21 cellular contexts compared by ENCODE assay signal in the genomic region with DNA sequence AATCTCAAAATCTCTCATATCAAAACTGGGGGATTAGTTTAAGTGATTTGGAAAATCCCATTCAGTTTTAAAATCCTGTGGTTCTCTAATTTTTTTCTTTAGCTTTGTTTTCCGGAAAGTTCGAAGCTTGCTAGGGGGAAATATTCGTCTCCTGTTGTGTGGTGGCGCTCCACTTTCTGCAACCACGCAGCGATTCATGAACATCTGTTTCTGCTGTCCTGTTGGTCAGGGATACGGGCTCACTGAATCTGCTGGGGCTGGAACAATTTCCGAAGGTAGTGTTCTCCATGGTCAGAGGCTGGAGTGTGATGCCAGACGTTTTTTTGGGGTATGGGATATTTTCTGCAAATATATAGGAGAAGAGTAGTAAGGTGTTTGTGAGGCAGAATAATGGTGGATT.
"Had no signal": no experiment of that assay in that cellular context is flagged by ENCODE, and none has a peak within 500 bp of the region (broad histone marks: within the 10 kb centered on the region; RNA-seq: fewer than 3 reads in every experiment).

No MANE protein-coding gene starts in this region.

- H3K4me3 ChIP-seq: esophagus squamous epithelium, mucosa of descending colon, psoas muscle, testis, tibial nerve had no signal

- H3K27me3 ChIP-seq: esophagus squamous epithelium, testis, tibial nerve had no signal

- H3K27ac ChIP-seq: esophagus squamous epithelium, parathyroid adenoma, psoas muscle, testis, tibial nerve had no signal

- H3K9ac ChIP-seq: parathyroid adenoma had no signal

- DNase-seq: cerebellar nuclear complex; effector memory CD8-positive, alpha-beta T cell; esophagus squamous epithelium; foreskin fibroblast; hippocampal formation; kidney glomerular epithelial cell; mucosa of descending colon; natural killer cell; occipital lobe; psoas muscle; retina; stimulated activated CD4-positive, alpha-beta T cell treated with anti-CD3 and anti-CD28 coated beads, Interleukin-2, amount 100 ng/mL, for 24 hours; stimulated activated CD4-positive, alpha-beta T cell treated with anti-CD3 and anti-CD28 coated beads, Interleukin-4, amount 100 ng/mL, for 4 hours; stimulated activated naive B cell treated with anti-CD40 and anti-IgM and Interleukin-4, amounts not matched to agents 10 μg/mL and 1 μg/mL and 100 μg/mL, for 72 hours; stimulated activated naive CD8-positive, alpha-beta T cell treated with anti-CD3 and anti-CD28 coated beads, Interleukin-15, amount 100 ng/mL, for 72 hours; testis had no signal

- H3K4me1 ChIP-seq: esophagus squamous epithelium, parathyroid adenoma, psoas muscle, testis, tibial nerve had no signal

- H3K27ac Mint-ChIP-seq: dendritic cell treated with granulocyte-macrophage colony-stimulating factor and Interleukin-4, amounts not matched to agents 40 ng/mL and 50 ng/mL, for 4 days; effector memory CD8-positive, alpha-beta T cell; natural killer cell; stimulated activated naive B cell treated with anti-CD40 and anti-IgM and Interleukin-4, amounts not matched to agents 10 μg/mL and 1 μg/mL and 100 μg/mL, for 72 hours; stimulated activated naive CD8-positive, alpha-beta T cell treated with anti-CD3 and anti-CD28 coated beads, Interleukin-15, amount 100 ng/mL, for 72 hours had no signal

- H3K27me3 Mint-ChIP-seq: dendritic cell treated with granulocyte-macrophage colony-stimulating factor and Interleukin-4, amounts not matched to agents 40 ng/mL and 50 ng/mL, for 4 days; effector memory CD8-positive, alpha-beta T cell; stimulated activated naive B cell treated with anti-CD40 and anti-IgM and Interleukin-4, amounts not matched to agents 10 μg/mL and 1 μg/mL and 100 μg/mL, for 72 hours; stimulated activated naive CD8-positive, alpha-beta T cell treated with anti-CD3 and anti-CD28 coated beads, Interleukin-15, amount 100 ng/mL, for 72 hours had no signal

- ATAC-seq: effector memory CD8-positive, alpha-beta T cell; mucosa of descending colon; natural killer cell; psoas muscle; sciatic nerve; stimulated activated naive B cell treated with anti-CD40 and anti-IgM and Interleukin-4, amounts not matched to agents 10 μg/mL and 1 μg/mL and 100 μg/mL, for 72 hours; stimulated activated naive CD8-positive, alpha-beta T cell treated with anti-CD3 and anti-CD28 coated beads, Interleukin-15, amount 100 ng/mL, for 72 hours had no signal

- H3K4me1 Mint-ChIP-seq: natural killer cell; neural crest cell; stimulated activated naive B cell treated with anti-CD40 and anti-IgM and Interleukin-4, amounts not matched to agents 10 μg/mL and 1 μg/mL and 100 μg/mL, for 72 hours; stimulated activated naive CD8-positive, alpha-beta T cell treated with anti-CD3 and anti-CD28 coated beads, Interleukin-15, amount 100 ng/mL, for 72 hours had no signal

- H2AFZ ChIP-seq: parathyroid adenoma had no signal

- H3K4me3 Mint-ChIP-seq: dendritic cell treated with granulocyte-macrophage colony-stimulating factor and Interleukin-4, amounts not matched to agents 40 ng/mL and 50 ng/mL, for 4 days; effector memory CD8-positive, alpha-beta T cell; natural killer cell; neural crest cell; stimulated activated naive B cell treated with anti-CD40 and anti-IgM and Interleukin-4, amounts not matched to agents 10 μg/mL and 1 μg/mL and 100 μg/mL, for 72 hours; stimulated activated naive CD8-positive, alpha-beta T cell treated with anti-CD3 and anti-CD28 coated beads, Interleukin-15, amount 100 ng/mL, for 72 hours had no signal

- H3K9me3 ChIP-seq: esophagus squamous epithelium, mucosa of descending colon, psoas muscle, testis, tibial nerve had no signal

- H3K9me3 Mint-ChIP-seq: dendritic cell treated with granulocyte-macrophage colony-stimulating factor and Interleukin-4, amounts not matched to agents 40 ng/mL and 50 ng/mL, for 4 days; effector memory CD8-positive, alpha-beta T cell; natural killer cell; neural crest cell; stimulated activated naive B cell treated with anti-CD40 and anti-IgM and Interleukin-4, amounts not matched to agents 10 μg/mL and 1 μg/mL and 100 μg/mL, for 72 hours; stimulated activated naive CD8-positive, alpha-beta T cell treated with anti-CD3 and anti-CD28 coated beads, Interleukin-15, amount 100 ng/mL, for 72 hours had no signal
